Comparison of ENCODE assay signal across 8 cellular contexts in genomic region chr1:15849775-15850449, GRCh38.
DNase-seq lines count a peak whose midpoint lies in the region; ATAC-seq and TF ChIP-seq lines count a peak whose summit lies in the region.

No MANE protein-coding gene starts in this region.

- DNase-seq in DMS153 (lab: John Stamatoyannopoulos, UW) (peak; percentile 59), LNCaP clone FGC (ENCODE audit: low read depth) (peak; percentile 44), RKO (ENCODE audit: low spot score) (peak; percentile 71), amniotic epithelial cell (ENCODE audit: low read depth) (peak; percentile 48), retinal pigment epithelial cell (ENCODE audit: low read depth) (peak; percentile 45)

- no peak for TF ChIP-seq CTCF in LNCaP clone FGC (IDR thresholded peaks at IDR 0.05; ENCODE audit: control insufficient read depth, extremely low read depth, insufficient read depth)
- TF ChIP-seq CTCF in retinal pigment epithelial cell (conservative IDR thresholded peaks at IDR 0.05; ENCODE audit: low read depth, low read length), result no peak

- ATAC-seq in GM19463 (IDR thresholded peaks at IDR 0.05; ENCODE audit: unreplicated experiment), result no peak
- no peak for ATAC-seq in GM18520 (IDR thresholded peaks at IDR 0.05; ENCODE audit: unreplicated experiment)

- peak overlapping the region; percentile 78 for H3K4me3 ChIP-seq in LNCaP clone FGC (ENCODE audit: low read depth, low read length)
- H3K4me3 ChIP-seq in iPS-11a (ENCODE audit: low read depth, low read length), result peak overlapping the region; percentile 87
- peak overlapping the region; percentile 90 for H3K4me3 ChIP-seq in retinal pigment epithelial cell (ENCODE audit: low read length)
